Comparison of ENCODE assay signal across 36 cellular contexts in genomic region chr18:48690494-48690893, GRCh38.
"Had no signal": no experiment of that assay in that cellular context is flagged by ENCODE, and none has a peak within 500 bp of the region (broad histone marks: within the 10 kb centered on the region; RNA-seq: fewer than 3 reads in every experiment).

No MANE protein-coding gene starts in this region.

- ATAC-seq: activated CD4-positive, CD25-positive, alpha-beta regulatory T cell treated with anti-CD3 and anti-CD28 coated beads, Interleukin-2, amount 50 U/mL, for 24 hours; activated CD8-positive, alpha-beta T cell treated with anti-CD3 and anti-CD28 coated beads for 36 hours; activated T-cell treated with anti-CD3 and anti-CD28 coated beads, Interleukin-2, amount 50 U/mL, for 4 hours; activated T-helper 17 cell treated with anti-CD3 and anti-CD28 coated beads, Interleukin-2, amount 50 U/mL, for 72 hours; effector memory CD8-positive, alpha-beta T cell; gastroesophageal sphincter; heart left ventricle; T-helper 17 cell had no signal

- DNase-seq: activated B cell treated with CpG ODN at 0.5 μM for 24 hours; activated CD4-positive, alpha-beta T cell treated with anti-CD3 and anti-CD28 coated beads for 48 hours; activated CD4-positive, alpha-beta T cell treated with anti-CD3 and anti-CD28 coated beads, Interleukin-2, amount 50 U/mL, for 1 hour; activated CD4-positive, alpha-beta T cell treated with anti-CD3 and anti-CD28 coated beads, Interleukin-2, amount 50 U/mL, for 48 hours; activated CD8-positive, alpha-beta memory T cell treated with anti-CD3 and anti-CD28 coated beads for 24 hours; activated CD8-positive, alpha-beta T cell treated with anti-CD3 and anti-CD28 coated beads for 36 hours; activated effector memory CD4-positive, alpha-beta T cell treated with Interleukin-2 at 50 U/mL for 16 hours; activated gamma-delta T cell treated with Interleukin-2 at 50 U/mL for 16 hours; activated naive CD4-positive, alpha-beta T cell treated with anti-CD3 and anti-CD28 coated beads, Interleukin-2, amount 50 U/mL, for 16 hours; activated naive CD4-positive, alpha-beta T cell treated with Interleukin-2 at 50 U/mL for 16 hours; activated T-cell treated with anti-CD3 and anti-CD28 coated beads, Interleukin-2, amount 50 U/mL, for 4 hours; amniotic stem cell; anterior cingulate cortex; cortex of kidney; dermis blood vessel endothelial cell; effector CD4-positive, alpha-beta T cell; effector memory CD8-positive, alpha-beta T cell; esophagus squamous epithelium; foreskin melanocyte; heart left ventricle; T-helper 1 cell; T-helper 17 cell; T1000; WERI-Rb-1 had no signal

- H3K4me3 Mint-ChIP-seq: activated B cell treated with CpG ODN at 0.5 μM for 24 hours; activated CD8-positive, alpha-beta T cell treated with anti-CD3 and anti-CD28 coated beads for 36 hours; activated naive CD8-positive, alpha-beta T cell; activated T-cell treated with anti-CD3 and anti-CD28 coated beads, Interleukin-2, amount 50 U/mL, for 4 hours; activated T-helper 17 cell treated with anti-CD3 and anti-CD28 coated beads, Interleukin-2, amount 50 U/mL, for 72 hours; brain; central memory CD8-positive, alpha-beta T cell; effector memory CD8-positive, alpha-beta T cell; T-helper 17 cell; T-helper 2 cell treated with Interferon-gamma antibody and Interleukin-4, amounts not matched to agents 5 μg/mL and 100 μg/mL, for 36 hours had no signal

- FAIRE-seq: colon, endothelial cell of umbilical vein had no signal

- H3K4me1 ChIP-seq: breast epithelium, esophagus squamous epithelium had no signal

- H3K27ac ChIP-seq: breast epithelium, cardiac muscle cell, epithelial cell of prostate, esophagus squamous epithelium, gastroesophageal sphincter, WERI-Rb-1 had no signal

- H3K9me3 Mint-ChIP-seq: activated B cell treated with CpG ODN at 0.5 μM for 24 hours; activated CD8-positive, alpha-beta T cell treated with anti-CD3 and anti-CD28 coated beads for 36 hours; activated T-cell treated with anti-CD3 and anti-CD28 coated beads, Interleukin-2, amount 50 U/mL, for 4 hours; activated T-helper 17 cell treated with anti-CD3 and anti-CD28 coated beads, Interleukin-2, amount 50 U/mL, for 72 hours; brain; central memory CD8-positive, alpha-beta T cell; effector memory CD8-positive, alpha-beta T cell; T-helper 2 cell treated with Interferon-gamma antibody and Interleukin-4, amounts not matched to agents 5 μg/mL and 100 μg/mL, for 36 hours had no signal

- H3K9me3 ChIP-seq: breast epithelium, esophagus squamous epithelium, gastroesophageal sphincter, heart left ventricle had no signal

- H3K27me3 ChIP-seq: breast epithelium, cardiac muscle cell, esophagus squamous epithelium, gastroesophageal sphincter, heart left ventricle had no signal

- H3K36me3 Mint-ChIP-seq: activated naive CD8-positive, alpha-beta T cell had no signal

- H3K36me3 ChIP-seq: breast epithelium, cardiac muscle cell had no signal

- H3K27me3 Mint-ChIP-seq: activated B cell treated with CpG ODN at 0.5 μM for 24 hours; activated CD8-positive, alpha-beta T cell treated with anti-CD3 and anti-CD28 coated beads for 36 hours; activated naive CD8-positive, alpha-beta T cell; activated T-helper 17 cell treated with anti-CD3 and anti-CD28 coated beads, Interleukin-2, amount 50 U/mL, for 72 hours; brain; effector memory CD8-positive, alpha-beta T cell had no signal

- H3K4me3 ChIP-seq: breast epithelium, cardiac muscle cell, esophagus squamous epithelium, gastroesophageal sphincter, heart left ventricle had no signal

- H3K27ac Mint-ChIP-seq: activated B cell treated with CpG ODN at 0.5 μM for 24 hours; activated CD8-positive, alpha-beta T cell treated with anti-CD3 and anti-CD28 coated beads for 36 hours; activated naive CD8-positive, alpha-beta T cell; activated T-helper 17 cell treated with anti-CD3 and anti-CD28 coated beads, Interleukin-2, amount 50 U/mL, for 72 hours; brain; T-helper 17 cell; T-helper 2 cell treated with Interferon-gamma antibody and Interleukin-4, amounts not matched to agents 5 μg/mL and 100 μg/mL, for 36 hours had no signal

- H3K4me1 Mint-ChIP-seq: activated B cell treated with CpG ODN at 0.5 μM for 24 hours; activated T-helper 17 cell treated with anti-CD3 and anti-CD28 coated beads, Interleukin-2, amount 50 U/mL, for 72 hours; central memory CD8-positive, alpha-beta T cell had no signal
